Comparison of ENCODE assay signal across 12 cellular contexts in the genomic region with DNA sequence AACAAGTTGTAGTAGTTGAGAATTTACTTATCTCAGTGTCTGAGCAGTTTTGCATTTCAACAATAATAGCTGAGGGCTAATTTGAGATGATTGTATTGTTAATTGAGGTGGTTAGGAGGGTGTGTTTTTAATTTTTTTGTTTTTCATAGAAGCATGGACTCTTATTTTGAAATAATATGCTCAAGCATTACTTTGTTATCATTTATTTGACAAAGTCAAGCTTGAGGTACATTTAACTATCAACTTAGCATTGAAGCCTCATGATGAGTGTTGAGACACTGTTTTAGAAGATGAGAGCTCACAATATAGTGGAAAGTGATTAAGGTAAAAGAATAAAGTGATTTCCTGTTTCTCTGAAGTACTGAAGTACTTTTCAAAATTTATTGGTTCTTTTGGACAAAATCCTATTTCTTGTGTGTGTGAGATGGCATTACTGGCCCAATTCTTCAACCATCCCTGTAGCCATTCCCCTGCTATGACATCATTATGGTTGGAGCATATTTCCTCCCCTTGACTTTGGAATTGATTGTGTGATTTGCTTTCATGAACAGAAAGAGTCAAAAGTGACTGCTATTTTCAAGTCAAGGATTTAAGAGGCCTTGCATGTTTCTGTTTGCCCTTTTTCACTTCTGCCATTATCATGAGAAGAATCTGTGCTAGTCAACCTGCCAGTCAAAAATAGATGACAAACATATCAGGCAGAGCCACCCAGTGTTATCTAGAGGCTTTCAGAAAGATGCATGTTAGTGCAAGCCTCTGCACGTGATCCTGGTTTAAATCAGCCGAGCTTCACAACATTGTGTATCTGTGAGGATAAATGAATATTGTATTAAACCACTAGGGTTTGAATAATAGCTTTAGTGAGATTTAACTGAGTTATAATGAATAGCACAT.
DNase-seq lines count a peak whose midpoint lies in the region; ATAC-seq and TF ChIP-seq lines count a peak whose summit lies in the region.
"Had no signal": no experiment of that assay in that cellular context is flagged by ENCODE, and none has a peak within 500 bp of the region (broad histone marks: within the 10 kb centered on the region; RNA-seq: fewer than 3 reads in every experiment).

No MANE protein-coding gene starts in this region.

- intact Hi-C loops in transverse colon (cut with DNase I; ENCODE audit: low total_unique reads) = no loop called here

- no peaks in the 10 kb centered on the region for H4K20me1 ChIP-seq in SK-N-SH (ENCODE audit: insufficient read depth)

- in situ Hi-C loops in transverse colon (cut with MboI; ENCODE audit: low pct_ligation_motif_present in 1 of 4, low pct_unique_long_range_greater_than_20kb in 1 of 4, low sequenced_read_pairs in 3 of 4) = no loop called here

- ATAC-seq in SK-N-SH treated with all-trans-retinoic acid at 6 μM for 48 hours (no peak), RWPE2 (ENCODE audit: low read depth) (no peak)
- ATAC-seq: natural killer cell treated with Interleukin-12 subunit alpha and Interleukin-12 subunit beta and Interleukin-15 and Interleukin-18, amount 100 ng/mL, for 72 hours had no signal

- no peak for TF ChIP-seq POLR2A in transverse colon (IDR thresholded peaks at IDR 0.05)

- WGBS in SK-N-SH (ENCODE audit: low lambda C conversion rate) = 75% methylated on average over 2 of the region's 2 CpGs
- 93 to 94% methylated on average over 2 of the region's 2 CpGs for WGBS in transverse colon (ENCODE audit: low coverage in 1 of 2), 2 donors

- H3K9me2 ChIP-seq in SK-N-SH = no peaks in the 10 kb centered on the region

- H3K36me3 Mint-ChIP-seq in glutamatergic neuron (ENCODE audit: unreplicated experiment) = no peaks in the 10 kb centered on the region
- H3K36me3 Mint-ChIP-seq: brain; natural killer cell treated with Interleukin-12 subunit alpha and Interleukin-12 subunit beta and Interleukin-15 and Interleukin-18, amount 100 ng/mL, for 72 hours had no signal

- DNase-seq in SK-N-SH = no peak
- DNase-seq in RWPE2 (ENCODE audit: low spot score) = no peak
- peak; percentile 28 for DNase-seq in fibroblast of the aortic adventitia (ENCODE audit: low read depth)
- DNase-seq in transverse colon = no peak
- DNase-seq in NCI-H146 treated with DMSO at 0.1 percent for 48 hours (lab: John Stamatoyannopoulos, UW; ENCODE audit: unreplicated experiment) = no peak
- no peak for DNase-seq in NCI-H1105 (lab: John Stamatoyannopoulos, UW)
- DNase-seq in glutamatergic neuron = no peak
- DNase-seq: NCI-H2171 had no signal

- H3K27me3 Mint-ChIP-seq in glutamatergic neuron (ENCODE audit: unreplicated experiment) = peaks cover 2% of the 10 kb centered on the region
- H3K27me3 Mint-ChIP-seq: brain; natural killer cell treated with Interleukin-12 subunit alpha and Interleukin-12 subunit beta and Interleukin-15 and Interleukin-18, amount 100 ng/mL, for 72 hours had no signal

- H3K27ac ChIP-seq in SK-N-SH (ENCODE audit: low read depth in 2 of 2, low read length in 1 of 2) = peak overlapping the region; percentile 43 to 82; a peak in 3 of 4 replicates
- H3K27ac ChIP-seq in RWPE2 (ENCODE audit: poor library complexity, severe bottlenecking) = peak overlapping the region; percentile 37
- peak overlapping the region in 3 of 4 donors; percentile 4 to 45 (median 18) for H3K27ac ChIP-seq in transverse colon
- H3K27ac ChIP-seq: VCaP had no signal

- H3K9ac ChIP-seq in SK-N-SH = no peak overlapping the region

- H3K4me3 Mint-ChIP-seq in glutamatergic neuron (ENCODE audit: unreplicated experiment) = no peak overlapping the region
- H3K4me3 Mint-ChIP-seq: brain; natural killer cell treated with Interleukin-12 subunit alpha and Interleukin-12 subunit beta and Interleukin-15 and Interleukin-18, amount 100 ng/mL, for 72 hours had no signal

- TF ChIP-seq EP300 in SK-N-SH (IDR thresholded peaks at IDR 0.05; ENCODE audit: borderline replicate concordance in 1 of 2, low read depth in 1 of 2, low read length in 1 of 2) = no peak
- no peak for TF ChIP-seq EP300 in transverse colon (IDR thresholded peaks at IDR 0.05; ENCODE audit: low read depth)

- no peaks in the 10 kb centered on the region for H3K79me2 ChIP-seq in SK-N-SH (ENCODE audit: insufficient read depth)

- H2AFZ ChIP-seq in SK-N-SH (ENCODE audit: low read depth) = peak overlapping the region; percentile 88; the same call in 1 of the 2 replicates

- H3K27me3 ChIP-seq in SK-N-SH (ENCODE audit: insufficient read depth) = no peaks in the 10 kb centered on the region
- no peaks in the 10 kb centered on the region for H3K27me3 ChIP-seq in RWPE2 (ENCODE audit: insufficient read depth, poor library complexity, severe bottlenecking)
- no peaks in the 10 kb centered on the region for H3K27me3 ChIP-seq in transverse colon

- CTCF ChIA-PET in SK-N-SH (lab: Yijun Ruan, JAX) = no interaction called here

- H3K4me3 ChIP-seq in SK-N-SH (ENCODE audit: low read depth in 2 of 2, low read length in 1 of 2) (no peak overlapping the region), RWPE2 (ENCODE audit: severe bottlenecking) (no peak overlapping the region), fibroblast of the aortic adventitia (ENCODE audit: low read depth, low read length) (no peak overlapping the region), transverse colon (no peak overlapping the region)

- TF ChIP-seq CTCF in SK-N-SH (IDR thresholded peaks at IDR 0.05) (no peak), RWPE2 (IDR thresholded peaks at IDR 0.05; ENCODE audit: poor library complexity, severe bottlenecking) (no peak), fibroblast of the aortic adventitia (IDR thresholded peaks at IDR 0.05; ENCODE audit: insufficient read depth, low read length) (no peak), transverse colon (IDR thresholded peaks at IDR 0.05) (no peak), glutamatergic neuron (IDR thresholded peaks at IDR 0.05; ENCODE audit: partially characterized antibody, unreplicated experiment) (no peak)

- TF ChIP-seq RAD21 in SK-N-SH (IDR thresholded peaks at IDR 0.05; ENCODE audit: low read length) = no peak

- H3K9me3 ChIP-seq in SK-N-SH = peaks cover 8% of the 10 kb centered on the region
- no peaks in the 10 kb centered on the region for H3K9me3 ChIP-seq in RWPE2 (ENCODE audit: severe bottlenecking)
- no peaks in the 10 kb centered on the region for H3K9me3 ChIP-seq in transverse colon

- H3K4me1 Mint-ChIP-seq in glutamatergic neuron (ENCODE audit: low read depth, unreplicated experiment) = no peaks in the 10 kb centered on the region

- no peaks in the 10 kb centered on the region for H3K36me3 ChIP-seq in SK-N-SH (replicated peaks in 1 of 2; ENCODE audit: control insufficient read depth in 1 of 2, insufficient read depth in 2 of 2, low read length in 1 of 2)
- no peaks in the 10 kb centered on the region for H3K36me3 ChIP-seq in RWPE2 (ENCODE audit: low read depth)
- H3K36me3 ChIP-seq in transverse colon = no peaks in the 10 kb centered on the region

- H3K4me2 ChIP-seq in SK-N-SH = peak overlapping the region; percentile 44; the same call in 1 of the 2 replicates

- POLR2A ChIA-PET in SK-N-SH (lab: Yijun Ruan, JAX) = no interaction called here

- peaks cover 0 to 10% of the 10 kb centered on the region in 2 experiments; a peak in 2 of 4 replicates for H3K4me1 ChIP-seq in SK-N-SH (ENCODE audit: control insufficient read depth in 1 of 2, insufficient read depth in 2 of 2, low read depth in 1 of 2, low read length in 1 of 2)
- H3K4me1 ChIP-seq in RWPE2 (ENCODE audit: insufficient read depth, poor library complexity, severe bottlenecking) = peaks cover 26% of the 10 kb centered on the region
- H3K4me1 ChIP-seq in transverse colon = peaks cover 0 to 4% (median 0%) of the 10 kb centered on the region in 4 donors

- H3F3A ChIP-seq in SK-N-SH (replicated peaks; ENCODE audit: insufficient read depth) = peaks cover 24% of the 10 kb centered on the region

- peaks cover 2% of the 10 kb centered on the region for H3K9me3 Mint-ChIP-seq in glutamatergic neuron (ENCODE audit: unreplicated experiment)

- no peak overlapping the region for H3K27ac Mint-ChIP-seq in glutamatergic neuron (ENCODE audit: unreplicated experiment)
- H3K27ac Mint-ChIP-seq: natural killer cell treated with Interleukin-12 subunit alpha and Interleukin-12 subunit beta and Interleukin-15 and Interleukin-18, amount 100 ng/mL, for 72 hours had no signal

TF ChIP-seq in SK-N-SH treated with all-trans-retinoic acid at 6 μM for 48 hours, 23 proteins besides CTCF, POLR2A, EP300 and RAD21 (continues in another document):
- TF ChIP-seq BACH2 (CRISPR knock-in tag; IDR thresholded peaks at IDR 0.05; ENCODE audit: borderline replicate concordance) = no peak
- no peak for TF ChIP-seq ISL1 (CRISPR knock-in tag; IDR thresholded peaks at IDR 0.05)
- no peak for TF ChIP-seq ESRRG (CRISPR knock-in tag; IDR thresholded peaks at IDR 0.05)
- TF ChIP-seq, protein P1, sequence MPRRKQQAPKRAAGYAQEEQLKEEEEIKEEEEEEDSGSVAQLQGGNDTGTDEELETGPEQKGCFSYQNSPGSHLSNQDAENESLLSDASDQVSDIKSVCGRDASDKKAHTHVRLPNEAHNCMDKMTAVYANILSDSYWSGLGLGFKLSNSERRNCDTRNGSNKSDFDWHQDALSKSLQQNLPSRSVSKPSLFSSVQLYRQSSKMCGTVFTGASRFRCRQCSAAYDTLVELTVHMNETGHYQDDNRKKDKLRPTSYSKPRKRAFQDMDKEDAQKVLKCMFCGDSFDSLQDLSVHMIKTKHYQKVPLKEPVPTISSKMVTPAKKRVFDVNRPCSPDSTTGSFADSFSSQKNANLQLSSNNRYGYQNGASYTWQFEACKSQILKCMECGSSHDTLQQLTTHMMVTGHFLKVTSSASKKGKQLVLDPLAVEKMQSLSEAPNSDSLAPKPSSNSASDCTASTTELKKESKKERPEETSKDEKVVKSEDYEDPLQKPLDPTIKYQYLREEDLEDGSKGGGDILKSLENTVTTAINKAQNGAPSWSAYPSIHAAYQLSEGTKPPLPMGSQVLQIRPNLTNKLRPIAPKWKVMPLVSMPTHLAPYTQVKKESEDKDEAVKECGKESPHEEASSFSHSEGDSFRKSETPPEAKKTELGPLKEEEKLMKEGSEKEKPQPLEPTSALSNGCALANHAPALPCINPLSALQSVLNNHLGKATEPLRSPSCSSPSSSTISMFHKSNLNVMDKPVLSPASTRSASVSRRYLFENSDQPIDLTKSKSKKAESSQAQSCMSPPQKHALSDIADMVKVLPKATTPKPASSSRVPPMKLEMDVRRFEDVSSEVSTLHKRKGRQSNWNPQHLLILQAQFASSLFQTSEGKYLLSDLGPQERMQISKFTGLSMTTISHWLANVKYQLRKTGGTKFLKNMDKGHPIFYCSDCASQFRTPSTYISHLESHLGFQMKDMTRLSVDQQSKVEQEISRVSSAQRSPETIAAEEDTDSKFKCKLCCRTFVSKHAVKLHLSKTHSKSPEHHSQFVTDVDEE (CRISPR knock-in tag; IDR thresholded peaks at IDR 0.05) = no peak
- no peak for TF ChIP-seq SNAI2 (CRISPR knock-in tag; IDR thresholded peaks at IDR 0.05)
